ENCODE assay signal across 8 cellular contexts in the genomic region with DNA sequence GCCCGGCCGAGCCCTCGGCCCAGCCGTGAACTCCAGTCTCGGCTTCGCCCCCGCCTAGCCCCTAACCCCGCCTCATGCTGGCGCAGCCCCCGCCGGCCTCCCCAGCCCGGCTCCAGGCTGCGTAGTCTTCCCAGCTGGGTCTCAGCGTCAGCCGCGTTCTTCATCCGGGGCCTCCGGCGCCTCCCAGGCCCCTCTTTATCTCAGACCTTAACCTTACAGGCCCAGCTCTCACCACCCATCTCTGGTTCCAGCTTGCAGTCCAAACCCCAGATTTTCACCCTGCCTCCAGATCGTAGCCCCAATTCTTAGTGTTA. TPM values are rescaled to one million over a fixed set of nuclear protein-coding genes. Genes with fewer than 3 reads are reported as not detected.
DNase-seq lines count a peak whose midpoint lies in the region; ATAC-seq and TF ChIP-seq lines count a peak whose summit lies in the region.

Gene PROCA1, minus strand, starts transcription at position 166 of the 314 bp plus-strand sequence. CDS start 228 bp downstream, outside the sequence.

- no peaks in the 10 kb centered on the region for H3K27me3 ChIP-seq in ACC112 (ENCODE audit: insufficient read depth, low read length)

- ATAC-seq in GM19438 (IDR thresholded peaks at IDR 0.05; ENCODE audit: low read depth, unreplicated experiment): peak; percentile 32
- ATAC-seq in naive B cell (ENCODE audit: low read depth in 2 of 2): peak; percentile 45 to 46
- ATAC-seq in HG02763 (IDR thresholded peaks at IDR 0.05; ENCODE audit: unreplicated experiment): no peak

- peak within 1 kb of the TSS; percentile 37 for H2AFZ ChIP-seq in ACC112 (ENCODE audit: low read length, unreplicated experiment)

- peaks cover 24% of the 10 kb centered on the region for H3K79me2 ChIP-seq in ACC112 (ENCODE audit: control insufficient read depth, insufficient read depth, low read length, unreplicated experiment)

- peak within 1 kb of the TSS; percentile 83 to 98 (median 90) for H3K27ac Mint-ChIP-seq in naive B cell

- H3K4me3 ChIP-seq in ACC112 (ENCODE audit: low read depth, low read length) (peak within 1 kb of the TSS; percentile 85), coronary artery (peak within 1 kb of the TSS; percentile 72)

- H3K4me1 Mint-ChIP-seq in naive B cell: peaks cover 21 to 22% (median 21%) of the 10 kb centered on the region in 3 donors

- H3K4me1 ChIP-seq in ACC112 (ENCODE audit: control insufficient read depth, insufficient read depth, low read length, unreplicated experiment): peaks cover 24% of the 10 kb centered on the region

- H3K36me3 ChIP-seq in ACC112 (ENCODE audit: insufficient read depth, low read length): peaks cover 19% of the 10 kb centered on the region

- DNase-seq in NOMO-1 treated with DMSO at 0.1 percent for 48 hours (lab: John Stamatoyannopoulos, UW; ENCODE audit: unreplicated experiment) (peak; percentile 33), coronary artery (ENCODE audit: low spot score) (peak; percentile 87), naive B cell (no peak), LoVo (ENCODE audit: low spot score) (no peak)
- DNase-seq in central memory CD4-positive, alpha-beta T cell: no peak

- peak within 1 kb of the TSS; percentile 77 to 95 (median 93) for H3K4me3 Mint-ChIP-seq in naive B cell

- H3K36me3 Mint-ChIP-seq in naive B cell: no peaks in the 10 kb centered on the region

- no peaks in the 10 kb centered on the region for H3K9me3 Mint-ChIP-seq in naive B cell

- peak within 1 kb of the TSS; percentile 92 for H3K27ac ChIP-seq in ACC112 (ENCODE audit: low read depth, low read length)
- H3K27ac ChIP-seq in coronary artery: peak within 1 kb of the TSS; percentile 83 to 94

- TF ChIP-seq CTCF in coronary artery (IDR thresholded peaks at IDR 0.05): no peak

- no peaks in the 10 kb centered on the region for H3K27me3 Mint-ChIP-seq in naive B cell

RNA-seq across cellular contexts. Expression of gene PROCA1, which starts in this region (rescaled TPM):
- polyA plus RNA-seq in naive B cell (ENCODE audit: low read depth in 6 of 6): 1 to 10 TPM in 3 of 6 donors, under 1 TPM in 2, not detected in 1; 0.29 to 2.3 (median 1.1) TPM

Comparison
In these comparisons a context has a peak if more than half of its experiments do, and no peak if none do; other contexts are left out.
1. DNase-seq: peak in NOMO-1 treated with DMSO at 0.1 percent for 48 hours (single experiment) and coronary artery (single experiment); none in naive B cell (single experiment), central memory CD4-positive, alpha-beta T cell (single experiment) and LoVo (single experiment).